Comparison of ENCODE assay signal across 1 cellular context in genomic region chr4:112270643-112271484, GRCh38.
TF ChIP-seq lines count a peak whose summit lies in the region.

No MANE protein-coding gene starts in this region.

TF ChIP-seq in H1, 55 proteins besides CTCF, POLR2A, EP300 and RAD21:
- TF ChIP-seq KDM5A (IDR thresholded peaks at IDR 0.05; ENCODE audit: low read length) (no peak), EZH2 (IDR thresholded peaks at IDR 0.05; ENCODE audit: low read depth, low read length, severe bottlenecking) (no peak), NANOG (IDR thresholded peaks at IDR 0.05; ENCODE audit: insufficient read depth, low read depth, low read length, poor library complexity, severe bottlenecking) (no peak), KDM1A (IDR thresholded peaks at IDR 0.05; ENCODE audit: borderline replicate concordance, low read length) (no peak), JUND (IDR thresholded peaks at IDR 0.05; ENCODE audit: low read length) (peak; percentile 31; the same call in 1 of the 2 replicates), GABPA (IDR thresholded peaks at IDR 0.05; ENCODE audit: borderline replicate concordance, insufficient read depth, low read length) (no peak), CEBPB (IDR thresholded peaks at IDR 0.05; ENCODE audit: low read depth, low read length) (peak; percentile 33; the same call in 1 of the 2 replicates), POLR2AphosphoS5 (IDR thresholded peaks at IDR 0.05; ENCODE audit: low read depth, low read length) (no peak), SP1 (IDR thresholded peaks at IDR 0.05; ENCODE audit: low read depth, low read length) (no peak)
